In genomic region chr13:46721054-46721453, GRCh38 we compare ENCODE assay signal across 10 cellular contexts.
DNase-seq lines count a peak whose midpoint lies in the region; ATAC-seq and TF ChIP-seq lines count a peak whose summit lies in the region.
"Had no signal": no experiment of that assay in that cellular context is flagged by ENCODE, and none has a peak within 500 bp of the region (broad histone marks: within the 10 kb centered on the region; RNA-seq: fewer than 3 reads in every experiment).

No MANE protein-coding gene starts in this region.

- H3K27me3 ChIP-seq in MG63 = no peaks in the 10 kb centered on the region
- H3K27me3 ChIP-seq: BLaER1 treated with 17β-estradiol and CSF1 and Interleukin-3, amounts not matched to agents 10 nM and 100 nM had no signal

- TF ChIP-seq CTCF in epithelial cell of esophagus (IDR thresholded peaks at IDR 0.05; ENCODE audit: insufficient read depth, low read depth, low read length, missing control alignments) (peak; percentile 57), nephron (IDR thresholded peaks at IDR 0.05; ENCODE audit: unreplicated experiment in 3 of 3) (peak; percentile 79 to 88 (median 81))

- no peaks in the 10 kb centered on the region for H3K9me3 Mint-ChIP-seq in activated CD4-positive, alpha-beta T cell treated with anti-CD3 and anti-CD28 coated beads, Interleukin-2, amount 10 ng/mL, durations not matched to agents 7 days and 5 days
- H3K9me3 Mint-ChIP-seq in nephron = no peaks in the 10 kb centered on the region
- H3K9me3 Mint-ChIP-seq: activated naive CD4-positive, alpha-beta T cell treated with anti-CD3 and anti-CD28 coated beads, Interleukin-2, amount 50 U/mL, for 24 hours had no signal

- CTCF ChIA-PET in activated CD4-positive, alpha-beta T cell treated with anti-CD3 and anti-CD28 coated beads, Interleukin-2, amount 10 ng/mL, durations not matched to agents 7 days and 5 days (lab: Charles Lee) = interaction anchor here (0.6 to 0.9 kb wide), 3 partner anchors 68 to 252 kb away, joined by 3 to 4 read pairs (median 4); no protein-coding TSS in a partner anchor

- no peaks in the 10 kb centered on the region for H3K27me3 Mint-ChIP-seq in activated CD4-positive, alpha-beta T cell treated with anti-CD3 and anti-CD28 coated beads, Interleukin-2, amount 10 ng/mL, durations not matched to agents 7 days and 5 days
- H3K27me3 Mint-ChIP-seq in nephron (ENCODE audit: low read depth) = no peaks in the 10 kb centered on the region
- H3K27me3 Mint-ChIP-seq: activated naive CD4-positive, alpha-beta T cell treated with anti-CD3 and anti-CD28 coated beads, Interleukin-2, amount 50 U/mL, for 24 hours had no signal

- POLR2A ChIA-PET in activated CD4-positive, alpha-beta T cell treated with anti-CD3 and anti-CD28 coated beads, Interleukin-2, amount 10 ng/mL, durations not matched to agents 7 days and 5 days (lab: Charles Lee) = no interaction called here

- H3K4me3 ChIP-seq in MG63 (peak overlapping the region; percentile 11; the same call in 1 of the 2 replicates), epithelial cell of esophagus (ENCODE audit: low read length) (no peak overlapping the region)
- H3K4me3 ChIP-seq: BLaER1 treated with 17β-estradiol and CSF1 and Interleukin-3, amounts not matched to agents 10 nM and 100 nM had no signal

- H3K4me1 Mint-ChIP-seq in activated CD4-positive, alpha-beta T cell treated with anti-CD3 and anti-CD28 coated beads, Interleukin-2, amount 10 ng/mL, durations not matched to agents 7 days and 5 days = peaks cover 7% of the 10 kb centered on the region
- peaks cover 25% of the 10 kb centered on the region for H3K4me1 Mint-ChIP-seq in nephron
- H3K4me1 Mint-ChIP-seq: activated naive CD4-positive, alpha-beta T cell treated with anti-CD3 and anti-CD28 coated beads, Interleukin-2, amount 50 U/mL, for 24 hours had no signal

- ATAC-seq in GM18861 (IDR thresholded peaks at IDR 0.05; ENCODE audit: unreplicated experiment) (no peak), HG03565 (IDR thresholded peaks at IDR 0.05; ENCODE audit: unreplicated experiment) (no peak)

- peaks cover 9% of the 10 kb centered on the region for H3K36me3 ChIP-seq in MG63

- no peaks in the 10 kb centered on the region for H3K9me3 ChIP-seq in MG63

- peaks cover 25% of the 10 kb centered on the region for H3K36me3 Mint-ChIP-seq in activated CD4-positive, alpha-beta T cell treated with anti-CD3 and anti-CD28 coated beads, Interleukin-2, amount 10 ng/mL, durations not matched to agents 7 days and 5 days (ENCODE audit: low read depth)
- H3K36me3 Mint-ChIP-seq in nephron (ENCODE audit: low read depth) = peaks cover 33% of the 10 kb centered on the region

- DNase-seq in DMS79 treated with DMSO at 0.1 percent for 48 hours (lab: John Stamatoyannopoulos, UW) (peak; percentile 3), DMS79 (lab: John Stamatoyannopoulos, UW) (no peak), MG63 (peak; percentile 23), epithelial cell of esophagus (ENCODE audit: low read depth) (peak; percentile 47)
- DNase-seq in activated CD4-positive, alpha-beta T cell treated with anti-CD3 and anti-CD28 coated beads, Interleukin-2, amount 10 ng/mL, durations not matched to agents 7 days and 5 days = peak; percentile 57

- no peak overlapping the region for H3K4me3 Mint-ChIP-seq in activated CD4-positive, alpha-beta T cell treated with anti-CD3 and anti-CD28 coated beads, Interleukin-2, amount 10 ng/mL, durations not matched to agents 7 days and 5 days
- H3K4me3 Mint-ChIP-seq in nephron = no peak overlapping the region
- H3K4me3 Mint-ChIP-seq: activated naive CD4-positive, alpha-beta T cell treated with anti-CD3 and anti-CD28 coated beads, Interleukin-2, amount 50 U/mL, for 24 hours had no signal

- H3K27ac Mint-ChIP-seq in activated CD4-positive, alpha-beta T cell treated with anti-CD3 and anti-CD28 coated beads, Interleukin-2, amount 10 ng/mL, durations not matched to agents 7 days and 5 days = no peak overlapping the region
- H3K27ac Mint-ChIP-seq in nephron = no peak overlapping the region
- H3K27ac Mint-ChIP-seq: activated naive CD4-positive, alpha-beta T cell treated with anti-CD3 and anti-CD28 coated beads, Interleukin-2, amount 50 U/mL, for 24 hours had no signal
